In the genomic region with DNA sequence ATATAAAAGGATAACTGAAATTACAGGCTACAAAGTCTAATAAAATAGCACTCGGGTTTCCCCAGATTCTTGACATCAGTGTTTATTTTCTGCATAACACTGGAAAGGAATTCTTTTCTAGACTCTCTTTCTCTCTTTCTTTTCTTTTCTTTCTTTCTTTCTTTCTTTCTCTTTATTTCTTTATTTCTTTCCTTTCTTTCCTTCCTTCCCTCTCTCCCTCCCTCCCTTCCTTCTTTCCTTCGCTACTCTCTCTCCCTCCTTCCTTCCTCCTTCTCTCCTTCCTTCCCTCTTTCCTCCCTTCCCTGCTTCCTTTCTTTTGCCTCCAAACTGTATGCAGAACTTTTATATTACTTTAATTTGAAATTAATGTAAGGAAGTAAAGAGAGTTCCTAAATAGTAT, we compare ENCODE assay signal across 19 cellular contexts.
DNase-seq lines count a peak whose midpoint lies in the region; ATAC-seq, FAIRE-seq and TF ChIP-seq lines count a peak whose summit lies in the region.
"Had no signal": no experiment of that assay in that cellular context is flagged by ENCODE, and none has a peak within 500 bp of the region (broad histone marks: within the 10 kb centered on the region; RNA-seq: fewer than 3 reads in every experiment).

No MANE protein-coding gene starts in this region.

- intact Hi-C loops in HepG2 (cut with micrococcal nuclease; ENCODE audit: unreplicated experiment) (no loop called here), right lobe of liver (cut with DNase I) (no loop called here), PC-3 (cut with micrococcal nuclease) (no loop called here)

- ATAC-seq in HepG2 (no peak), right lobe of liver (no peak), PC-3 (no peak), HG02763 (IDR thresholded peaks at IDR 0.05; ENCODE audit: unreplicated experiment) (no peak)

- no peak for TF ChIP-seq RAD21 in HepG2 (CRISPR knock-in tag; IDR thresholded peaks at IDR 0.05)

- CTCF ChIA-PET in HepG2 (lab: Yijun Ruan, JAX; ENCODE audit: low intra/inter-chr PET ratio, low total read pairs) (no interaction called here), PC-3 (lab: Charles Lee) (no interaction called here)

- H3K27ac Mint-ChIP-seq in endodermal cell: no peak overlapping the region
- H3K27ac Mint-ChIP-seq in endothelial cell (ENCODE audit: unreplicated experiment): no peak overlapping the region
- H3K27ac Mint-ChIP-seq: CD4-positive, alpha-beta T cell; HFFc6 had no signal

- H3K36me3 ChIP-seq in HepG2 (replicated peaks in 1 of 2; ENCODE audit: control insufficient read depth in 1 of 2, insufficient read depth in 2 of 2, low read length in 2 of 2) (no peaks in the 10 kb centered on the region), right lobe of liver (no peaks in the 10 kb centered on the region), PC-3 (ENCODE audit: low read depth, low read length) (no peaks in the 10 kb centered on the region), endodermal cell (ENCODE audit: control insufficient read depth, insufficient read depth, low read length) (no peaks in the 10 kb centered on the region)
- H3K36me3 ChIP-seq: HAP-1 had no signal

- H3K4me1 ChIP-seq in HepG2 (ENCODE audit: insufficient read depth, low read length) (no peaks in the 10 kb centered on the region), right lobe of liver (no peaks in the 10 kb centered on the region), PC-3 (ENCODE audit: insufficient read depth, low read length) (peaks cover 11% of the 10 kb centered on the region), endodermal cell (ENCODE audit: control insufficient read depth, insufficient read depth, low read length) (no peaks in the 10 kb centered on the region)
- H3K4me1 ChIP-seq: HAP-1 had no signal

- H2AFZ ChIP-seq in HepG2 (ENCODE audit: low read length): no peak overlapping the region
- H2AFZ ChIP-seq in PC-3 (ENCODE audit: low read length): no peak overlapping the region

- H3K9me3 Mint-ChIP-seq in endodermal cell (peaks cover 16% of the 10 kb centered on the region), endothelial cell (ENCODE audit: unreplicated experiment) (no peaks in the 10 kb centered on the region)
- H3K9me3 Mint-ChIP-seq: CD4-positive, alpha-beta T cell; HFFc6 had no signal

- H3K27me3 ChIP-seq in HepG2 (ENCODE audit: control insufficient read depth in 1 of 2, insufficient read depth in 2 of 2, low read length in 2 of 2) (peaks cover 3 to 27% of the 10 kb centered on the region in 2 experiments; a peak in 4 of 5 replicates), right lobe of liver (no peaks in the 10 kb centered on the region), PC-3 (ENCODE audit: low read length) (0 out of 2 replicates have a peak, but pooled peaks cover 3% of the 10 kb centered on the region), endodermal cell (ENCODE audit: control insufficient read depth, insufficient read depth, low read length, poor library complexity, severe bottlenecking) (peaks cover 4% of the 10 kb centered on the region)

- no peaks in the 10 kb centered on the region for H3F3A ChIP-seq in PC-3 (ENCODE audit: low read length, unreplicated experiment)

- FAIRE-seq in HepG2 (lab: Jason Lieb, UNC): no peak
- FAIRE-seq: D721Med, GM12892, H1 had no signal

- H3K4me1 Mint-ChIP-seq in endodermal cell (peaks cover 40% of the 10 kb centered on the region), endothelial cell (ENCODE audit: unreplicated experiment) (peaks cover 8% of the 10 kb centered on the region)

- no peaks in the 10 kb centered on the region for H3K79me2 ChIP-seq in HepG2 (ENCODE audit: insufficient read depth, low read length)
- no peaks in the 10 kb centered on the region for H3K79me2 ChIP-seq in PC-3 (ENCODE audit: low read length)

- TF ChIP-seq POLR2A in HepG2 (IDR thresholded peaks at IDR 0.05; ENCODE audit: insufficient read depth in 1 of 2, low read depth in 2 of 2, low read length in 2 of 2): no peak
- no peak for TF ChIP-seq POLR2A in right lobe of liver (IDR thresholded peaks at IDR 0.05)

- H3K4me3 ChIP-seq in HepG2 (replicated peaks in 1 of 3; ENCODE audit: insufficient read depth in 1 of 3, low read depth in 2 of 3, low read length in 3 of 3) (no peak overlapping the region), right lobe of liver (no peak overlapping the region), PC-3 (ENCODE audit: low read length) (peak overlapping the region; percentile 39; the same call in 1 of the 2 replicates), endodermal cell (ENCODE audit: low read length) (peak overlapping the region; percentile 61)
- H3K4me3 ChIP-seq: HAP-1 had no signal

- H3K9ac ChIP-seq in HepG2 (ENCODE audit: insufficient read depth, low read depth, low read length) (no peak overlapping the region), PC-3 (ENCODE audit: low read length) (no peak overlapping the region), endodermal cell (ENCODE audit: extremely low read depth, low read length, poor library complexity, severe bottlenecking) (no peak overlapping the region)

- WGBS in HepG2 (ENCODE audit: low lambda C conversion rate): 26% methylated on average over 2 of the region's 2 CpGs
- 47% methylated on average over 2 of the region's 2 CpGs for WGBS in right lobe of liver (ENCODE audit: insufficient coverage, low coverage, low lambda C conversion rate, missing lambda C conversion rate)
- WGBS in endodermal cell (ENCODE audit: insufficient coverage in 1 of 2, insufficient read length in 1 of 2), 2 experiments: 78 to 79% methylated on average over 1 to 2 of the region's 2 CpGs

- H4K20me1 ChIP-seq in HepG2 (ENCODE audit: insufficient read depth, low read length) (no peaks in the 10 kb centered on the region), PC-3 (ENCODE audit: low read length) (no peaks in the 10 kb centered on the region)

- BruUV-seq in HepG2 (replicated peaks; lab: Mats Ljungman, UMichigan) (no TSS peak), PC-3 (replicated peaks; lab: Mats Ljungman, UMichigan) (no TSS peak)

- peak overlapping the region; percentile 29 for H3K4me3 Mint-ChIP-seq in endodermal cell
- H3K4me3 Mint-ChIP-seq in endothelial cell (ENCODE audit: unreplicated experiment): no peak overlapping the region
- H3K4me3 Mint-ChIP-seq: CD4-positive, alpha-beta T cell; HFFc6 had no signal

- H3K27me3 Mint-ChIP-seq in endodermal cell (ENCODE audit: insufficient read depth) (peaks cover 31% of the 10 kb centered on the region), endothelial cell (ENCODE audit: unreplicated experiment) (peaks cover 3% of the 10 kb centered on the region)

- no peak overlapping the region for H3K4me2 ChIP-seq in HepG2 (ENCODE audit: low read depth, low read length)
- peak overlapping the region; percentile 71 for H3K4me2 ChIP-seq in PC-3 (ENCODE audit: low read length)

- in situ Hi-C loops in HepG2 (cut with HindIII; ENCODE audit: extremely low pct_ligation_motif_present, low pct_unique_long_range_greater_than_20kb): no loop called here

- TF ChIP-seq CTCF in HepG2 (CRISPR knock-in tag; IDR thresholded peaks at IDR 0.05): no peak
- no peak for TF ChIP-seq CTCF in right lobe of liver (IDR thresholded peaks at IDR 0.05)
- no peak for TF ChIP-seq CTCF in PC-3 (conservative IDR thresholded peaks at IDR 0.05; ENCODE audit: low read depth, low read length)
- no peak for TF ChIP-seq CTCF in endodermal cell (conservative IDR thresholded peaks at IDR 0.05)
- TF ChIP-seq CTCF in endothelial cell (IDR thresholded peaks at IDR 0.05; ENCODE audit: unreplicated experiment): no peak

- H3K9me3 ChIP-seq in HepG2 (ENCODE audit: low read length) (no peaks in the 10 kb centered on the region), right lobe of liver (no peaks in the 10 kb centered on the region), PC-3 (ENCODE audit: low read length) (no peaks in the 10 kb centered on the region), endodermal cell (ENCODE audit: control insufficient read depth, low read length) (peaks cover 4% of the 10 kb centered on the region)
- H3K9me3 ChIP-seq: HAP-1 had no signal

- TF ChIP-seq EP300 in HepG2 (IDR thresholded peaks at IDR 0.05; ENCODE audit: low read depth in 2 of 2, low read length in 2 of 2) (no peak), HepG2 (CRISPR knock-in tag; IDR thresholded peaks at IDR 0.05; ENCODE audit: borderline replicate concordance) (no peak)

- H3K27ac ChIP-seq in HepG2 (ENCODE audit: extremely low read length, insufficient read depth, low read length) (no peak overlapping the region), right lobe of liver (no peak overlapping the region), PC-3 (ENCODE audit: low read length) (no peak overlapping the region), endodermal cell (ENCODE audit: low read depth, low read length) (no peak overlapping the region)
- H3K27ac ChIP-seq: 22Rv1, HL-60 had no signal

- H3K36me3 Mint-ChIP-seq in endodermal cell (ENCODE audit: low read depth) (peaks cover 2% of the 10 kb centered on the region), endothelial cell (ENCODE audit: low read depth, unreplicated experiment) (peaks cover 4% of the 10 kb centered on the region)

- POLR2A ChIA-PET in HepG2 (lab: Yijun Ruan, JAX) (no interaction called here), PC-3 (lab: Charles Lee; ENCODE audit: unreplicated experiment) (no interaction called here)

- no peaks in the 10 kb centered on the region for H3K9me2 ChIP-seq in PC-3 (replicated peaks; ENCODE audit: low read length)

- no peak for DNase-seq in HepG2 (ENCODE audit: low spot score)
- no peak for DNase-seq in right lobe of liver
- DNase-seq in PC-3: no peak
- no peak for DNase-seq in endodermal cell
- DNase-seq in endothelial cell (ENCODE audit: low spot score): no peak
- DNase-seq in mesenteric fat pad (ENCODE audit: low spot score): no peak
- DNase-seq: C1 segment of cervical spinal cord; CD4-positive, alpha-beta T cell; DND-41; GDM1; HFFc6; KG1 had no signal

TF ChIP-seq in HepG2, 621 proteins besides CTCF, POLR2A, EP300 and RAD21 (continues in another document):
- TF ChIP-seq ZNF782 (CRISPR knock-in tag; IDR thresholded peaks at IDR 0.05; ENCODE audit: borderline replicate concordance): no peak

Comparison
In these comparisons a context has a peak if more than half of its experiments do, and no peak if none do; other contexts are left out.
1. H3K4me3 ChIP-seq: peak in PC-3 (single experiment) and endodermal cell (single experiment); none in HepG2 (0 of 3) and right lobe of liver (0 of 3).